Comparison of ENCODE assay signal across 8 cellular contexts in genomic region chr3:48429416-48430358, GRCh38. TPM values are rescaled to one million over a fixed set of nuclear protein-coding genes. Genes with fewer than 3 reads are reported as not detected.
A peak's percentile ranks its signal among the peaks of the same experiment; 100 is the strongest.
DNase-seq lines count a peak whose midpoint lies in the region; ATAC-seq and TF ChIP-seq lines count a peak whose summit lies in the region.

A gene with protein sequence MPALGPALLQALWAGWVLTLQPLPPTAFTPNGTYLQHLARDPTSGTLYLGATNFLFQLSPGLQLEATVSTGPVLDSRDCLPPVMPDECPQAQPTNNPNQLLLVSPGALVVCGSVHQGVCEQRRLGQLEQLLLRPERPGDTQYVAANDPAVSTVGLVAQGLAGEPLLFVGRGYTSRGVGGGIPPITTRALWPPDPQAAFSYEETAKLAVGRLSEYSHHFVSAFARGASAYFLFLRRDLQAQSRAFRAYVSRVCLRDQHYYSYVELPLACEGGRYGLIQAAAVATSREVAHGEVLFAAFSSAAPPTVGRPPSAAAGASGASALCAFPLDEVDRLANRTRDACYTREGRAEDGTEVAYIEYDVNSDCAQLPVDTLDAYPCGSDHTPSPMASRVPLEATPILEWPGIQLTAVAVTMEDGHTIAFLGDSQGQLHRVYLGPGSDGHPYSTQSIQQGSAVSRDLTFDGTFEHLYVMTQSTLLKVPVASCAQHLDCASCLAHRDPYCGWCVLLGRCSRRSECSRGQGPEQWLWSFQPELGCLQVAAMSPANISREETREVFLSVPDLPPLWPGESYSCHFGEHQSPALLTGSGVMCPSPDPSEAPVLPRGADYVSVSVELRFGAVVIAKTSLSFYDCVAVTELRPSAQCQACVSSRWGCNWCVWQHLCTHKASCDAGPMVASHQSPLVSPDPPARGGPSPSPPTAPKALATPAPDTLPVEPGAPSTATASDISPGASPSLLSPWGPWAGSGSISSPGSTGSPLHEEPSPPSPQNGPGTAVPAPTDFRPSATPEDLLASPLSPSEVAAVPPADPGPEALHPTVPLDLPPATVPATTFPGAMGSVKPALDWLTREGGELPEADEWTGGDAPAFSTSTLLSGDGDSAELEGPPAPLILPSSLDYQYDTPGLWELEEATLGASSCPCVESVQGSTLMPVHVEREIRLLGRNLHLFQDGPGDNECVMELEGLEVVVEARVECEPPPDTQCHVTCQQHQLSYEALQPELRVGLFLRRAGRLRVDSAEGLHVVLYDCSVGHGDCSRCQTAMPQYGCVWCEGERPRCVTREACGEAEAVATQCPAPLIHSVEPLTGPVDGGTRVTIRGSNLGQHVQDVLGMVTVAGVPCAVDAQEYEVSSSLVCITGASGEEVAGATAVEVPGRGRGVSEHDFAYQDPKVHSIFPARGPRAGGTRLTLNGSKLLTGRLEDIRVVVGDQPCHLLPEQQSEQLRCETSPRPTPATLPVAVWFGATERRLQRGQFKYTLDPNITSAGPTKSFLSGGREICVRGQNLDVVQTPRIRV (N-terminal part only) (minus strand): TSS chr3:48430086. CDS start chr3:48424611, 5,475 bp downstream.

- TF ChIP-seq CTCF in Panc1 (IDR thresholded peaks at IDR 0.05): no peak
- no peak for TF ChIP-seq CTCF in fibroblast of villous mesenchyme (IDR thresholded peaks at IDR 0.05; ENCODE audit: insufficient read depth, low read depth, low read length)
- TF ChIP-seq CTCF in natural killer cell (IDR thresholded peaks at IDR 0.05): no peak

- H3K9me3 Mint-ChIP-seq in natural killer cell: no peaks in the 10 kb centered on the region

- POLR2A ChIA-PET in Panc1 (lab: Charles Lee): no interaction called here

- peak within 1 kb of the TSS; percentile 53 to 59 for H3K4me3 ChIP-seq in Panc1 (ENCODE audit: low read depth in 2 of 2, low read length in 2 of 2)
- H3K4me3 ChIP-seq in fibroblast of villous mesenchyme (ENCODE audit: low read depth, low read length): peak within 1 kb of the TSS; percentile 70
- H3K4me3 ChIP-seq in stomach smooth muscle (ENCODE audit: low read length in 2 of 2): peak within 1 kb of the TSS; percentile 65 to 76

- CTCF ChIA-PET in Panc1 (lab: Charles Lee): no interaction called here

- H3K36me3 Mint-ChIP-seq in natural killer cell: no peaks in the 10 kb centered on the region

- H3K27ac Mint-ChIP-seq in natural killer cell: peak within 1 kb of the TSS in 1 of 2 donors; percentile 89

- intact Hi-C loops in Panc1 (cut with micrococcal nuclease; ENCODE audit: unreplicated experiment): loop anchor here (5.0 kb wide), 1 partner anchor 147 kb away; no protein-coding TSS in a partner anchor
- intact Hi-C loops in natural killer cell (cut with micrococcal nuclease): no loop called here

- H3K36me3 ChIP-seq in Panc1 (ENCODE audit: control insufficient read depth, insufficient read depth, low read length): no peaks in the 10 kb centered on the region
- peaks cover 12 to 15% of the 10 kb centered on the region in 2 donors for H3K36me3 ChIP-seq in stomach smooth muscle (ENCODE audit: control insufficient read depth in 2 of 2, insufficient read depth in 2 of 2, low read length in 2 of 2)

- H3K4me1 Mint-ChIP-seq in natural killer cell: peaks cover 0 to 40% of the 10 kb centered on the region in 2 donors

- peak within 1 kb of the TSS; percentile 74 for H3K4me3 Mint-ChIP-seq in natural killer cell

- H3K27ac ChIP-seq in Panc1 (ENCODE audit: low read length) (peak within 1 kb of the TSS; percentile 23; the same call in 1 of the 2 replicates), stomach smooth muscle (ENCODE audit: low read length) (peak within 1 kb of the TSS; percentile 92)

- in situ Hi-C loops in Panc1 (cut with HindIII; ENCODE audit: low pct_unique_long_range_greater_than_20kb, low sequenced_read_pairs): no loop called here

- DNase-seq in DMS153 treated with DMSO at 0.1 percent for 48 hours (lab: John Stamatoyannopoulos, UW; ENCODE audit: unreplicated experiment) (peak; percentile 7), HK-2 (ENCODE audit: unreplicated experiment) (peak; percentile 50), Panc1 (ENCODE audit: low read depth, low spot score) (no peak), activated gamma-delta T cell treated with Interleukin-2 at 50 U/mL for 16 hours (peak; percentile 53), fibroblast of villous mesenchyme (ENCODE audit: low read depth) (peak; percentile 77), natural killer cell (peak; percentile 45), COLO829 (ENCODE audit: low spot score) (no peak)

- H3K27me3 ChIP-seq in Panc1 (ENCODE audit: control insufficient read depth, insufficient read depth, low read length): no peaks in the 10 kb centered on the region
- no peaks in the 10 kb centered on the region for H3K27me3 ChIP-seq in stomach smooth muscle (ENCODE audit: control insufficient read depth in 1 of 2, insufficient read depth in 2 of 2, low read length in 2 of 2)

- H3K9ac ChIP-seq in stomach smooth muscle (ENCODE audit: low read length in 2 of 2): peak within 1 kb of the TSS; percentile 75 to 76

- H3K27me3 Mint-ChIP-seq in natural killer cell (ENCODE audit: low read depth in 2 of 2): peaks cover 0 to 5% of the 10 kb centered on the region in 2 donors

- ATAC-seq in Panc1 (peak; percentile 64), natural killer cell (peak; percentile 74 to 82 (median 75))

- H3K9me3 ChIP-seq in Panc1 (ENCODE audit: control insufficient read depth, insufficient read depth, low read depth, low read length): no peaks in the 10 kb centered on the region
- no peaks in the 10 kb centered on the region for H3K9me3 ChIP-seq in stomach smooth muscle (ENCODE audit: control insufficient read depth in 2 of 2, low read length in 2 of 2)

- no TSS peak for BruUV-seq in Panc1 (replicated peaks; lab: Mats Ljungman, UMichigan)

- peaks cover 4% of the 10 kb centered on the region; the same call in 1 of the 2 replicates for H3K4me1 ChIP-seq in Panc1 (ENCODE audit: control insufficient read depth, insufficient read depth, low read length)
- H3K4me1 ChIP-seq in stomach smooth muscle (ENCODE audit: control insufficient read depth, insufficient read depth, low read length): peaks cover 75% of the 10 kb centered on the region

RNA-seq across cellular contexts. Expression of the gene that starts here (rescaled TPM):
- total RNA-seq in Panc1 (2021; ENCODE audit: unreplicated experiment) (22.8 TPM), fibroblast of villous mesenchyme (26.1 and 35.0 TPM in 2 replicates), natural killer cell (1 to 10 TPM; 4.3 to 5.0 (median 4.4) TPM)
- 35.3 TPM for polyA plus RNA-seq in Panc1 (2012; ENCODE audit: insufficient read length)

Comparison
In these comparisons a context has a peak if more than half of its experiments do, and no peak if none do; other contexts are left out.
1. DNase-seq: peak in DMS153 treated with DMSO at 0.1 percent for 48 hours (single experiment), HK-2 (single experiment), activated gamma-delta T cell treated with Interleukin-2 at 50 U/mL for 16 hours (single experiment), fibroblast of villous mesenchyme (single experiment) and natural killer cell (single experiment); none in Panc1 (single experiment) and COLO829 (single experiment).
2. Peak in every context shown above with its lines, with median percentiles within 50 percentile points of each other: H3K4me3 ChIP-seq.